8 cellular contexts compared by ENCODE assay signal in genomic region chr19:5622465-5623396, GRCh38. TPM values are rescaled to one million over a fixed set of nuclear protein-coding genes. Genes with fewer than 3 reads are reported as not detected.
DNase-seq lines count a peak whose midpoint lies in the region; ATAC-seq and TF ChIP-seq lines count a peak whose summit lies in the region.

Gene SAFB (plus strand): TSS chr19:5623083. CDS start chr19:5623206, 123 bp downstream.
Gene SAFB2 (minus strand): TSS chr19:5622776. CDS start chr19:5622715, 61 bp downstream.

- peak within 1 kb of the TSS; percentile 98 for H3K27ac ChIP-seq in C4-2B

- no peaks in the 10 kb centered on the region for H3K27me3 Mint-ChIP-seq in dendritic cell treated with granulocyte-macrophage colony-stimulating factor and Interleukin-4, amounts not matched to agents 40 ng/mL and 50 ng/mL, for 4 days

- peak within 1 kb of the TSS; percentile 100 for H3K4me3 Mint-ChIP-seq in dendritic cell treated with granulocyte-macrophage colony-stimulating factor and Interleukin-4, amounts not matched to agents 40 ng/mL and 50 ng/mL, for 4 days

- no peak for TF ChIP-seq CTCF in C4-2B (conservative IDR thresholded peaks at IDR 0.05)

- peak; percentile 99 for DNase-seq in NCI-H774 (lab: John Stamatoyannopoulos, UW)
- peak; percentile 98 to 99 for DNase-seq in activated CD4-positive, alpha-beta T cell treated with anti-CD3 and anti-CD28 coated beads, Interleukin-2, amount 50 U/mL, for 4 hours
- peak; percentile 100 for DNase-seq in left lobe of liver (ENCODE audit: low spot score)
- peak; percentile 100 for DNase-seq in stimulated activated CD4-positive, alpha-beta T cell treated with anti-CD3 and anti-CD28 coated beads, Interleukin-2, amount 100 ng/mL, for 4 hours (ENCODE audit: low read depth)

- peak; percentile 72 for ATAC-seq in GM19395 (IDR thresholded peaks at IDR 0.05; ENCODE audit: unreplicated experiment)
- peak; percentile 92 for ATAC-seq in HG03565 (IDR thresholded peaks at IDR 0.05; ENCODE audit: unreplicated experiment)
- ATAC-seq in left lobe of liver, result peak; percentile 88

- H3K36me3 Mint-ChIP-seq in dendritic cell treated with granulocyte-macrophage colony-stimulating factor and Interleukin-4, amounts not matched to agents 40 ng/mL and 50 ng/mL, for 4 days (ENCODE audit: low read depth), result peaks cover 100% of the 10 kb centered on the region

- H3K4me1 Mint-ChIP-seq in dendritic cell treated with granulocyte-macrophage colony-stimulating factor and Interleukin-4, amounts not matched to agents 40 ng/mL and 50 ng/mL, for 4 days (ENCODE audit: low read depth), result peaks cover 61% of the 10 kb centered on the region

- no peaks in the 10 kb centered on the region for H3K9me3 Mint-ChIP-seq in dendritic cell treated with granulocyte-macrophage colony-stimulating factor and Interleukin-4, amounts not matched to agents 40 ng/mL and 50 ng/mL, for 4 days

- peak within 1 kb of the TSS; percentile 100 for H3K27ac Mint-ChIP-seq in dendritic cell treated with granulocyte-macrophage colony-stimulating factor and Interleukin-4, amounts not matched to agents 40 ng/mL and 50 ng/mL, for 4 days

- intact Hi-C loops in dendritic cell treated with granulocyte-macrophage colony-stimulating factor and Interleukin-4, amounts not matched to agents 40 ng/mL and 50 ng/mL, for 4 days (cut with micrococcal nuclease), result loop anchor here (2.0 kb wide), 2 partner anchors 58 to 68 kb away; partner anchors contain the start of genes HSD11B1L, MICOS13 and RPL36

RNA-seq across cellular contexts. Expression of gene SAFB, which starts in this region (rescaled TPM):
- 48.6 TPM for total RNA-seq in left lobe of liver

RNA-seq across cellular contexts. Expression of gene SAFB2, which starts in this region (rescaled TPM):
- 49.4 TPM for total RNA-seq in left lobe of liver

Comparison
In these comparisons a context has a peak if more than half of its experiments do, and no peak if none do; other contexts are left out.
1. Peak in every context shown above with its lines: DNase-seq, ATAC-seq and H3K27ac ChIP-seq.